In the genomic region with DNA sequence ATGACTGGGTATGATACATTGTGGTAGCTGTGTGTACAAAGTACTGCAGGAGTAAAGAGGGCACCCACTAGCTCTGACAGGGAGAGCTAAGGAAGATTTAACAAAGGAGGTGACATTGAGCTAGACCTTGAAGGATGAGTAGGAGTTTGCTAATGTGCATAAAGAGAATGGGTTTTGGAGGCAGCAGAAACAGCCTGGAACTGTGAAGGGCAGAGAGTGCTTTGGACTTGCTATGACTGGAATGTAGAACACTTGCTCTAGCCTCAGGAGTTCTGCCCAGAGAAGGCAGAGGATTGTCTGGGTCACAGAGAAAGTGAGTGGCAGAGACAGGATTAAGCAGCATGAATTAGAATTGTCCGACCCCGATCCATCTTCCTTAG, we compare ENCODE assay signal across 20 cellular contexts. TPM values are rescaled to one million over a fixed set of nuclear protein-coding genes. Genes with fewer than 3 reads are reported as not detected.
DNase-seq lines count a peak whose midpoint lies in the region; ATAC-seq, FAIRE-seq and TF ChIP-seq lines count a peak whose summit lies in the region.
"Had no signal": no experiment of that assay in that cellular context is flagged by ENCODE, and none has a peak within 500 bp of the region (broad histone marks: within the 10 kb centered on the region; RNA-seq: fewer than 3 reads in every experiment).

No MANE protein-coding gene starts in this region.

- H2AFZ ChIP-seq in HepG2 (ENCODE audit: low read length) (no peak overlapping the region), IMR-90 (replicated peaks; ENCODE audit: low read length, poor library complexity) (no peak overlapping the region)

- no peak overlapping the region for H2AK5ac ChIP-seq in IMR-90 (ENCODE audit: low read depth, low read length)

- H3K18ac ChIP-seq in IMR-90 (ENCODE audit: low read depth, low read length): no peak overlapping the region

- no peak overlapping the region for H3K23ac ChIP-seq in IMR-90 (ENCODE audit: low read depth, low read length)

- H3K27ac Mint-ChIP-seq in endodermal cell: peak overlapping the region; percentile 1

- H2AK9ac ChIP-seq in IMR-90 (replicated peaks; ENCODE audit: low read depth, low read length, poor library complexity): no peak overlapping the region

- no peaks in the 10 kb centered on the region for H3K79me2 ChIP-seq in HepG2 (ENCODE audit: insufficient read depth, low read length)

- no peaks in the 10 kb centered on the region for H3K27me3 Mint-ChIP-seq in endodermal cell (ENCODE audit: insufficient read depth)

- H4K5ac ChIP-seq in IMR-90 (ENCODE audit: low read depth, low read length): no peak overlapping the region

- DNase-seq in HepG2 (ENCODE audit: low spot score) (no peak), right lobe of liver (no peak), IMR-90 (no peak), endodermal cell (no peak), upper lobe of right lung (no peak), prostate gland (ENCODE audit: low spot score) (no peak)
- DNase-seq: BE2C, GOT3, NCI-H1105, NCI-H146, NCI-H2029 treated with DMSO at 0.1 percent for 48 hours, NCI-H226, NCI-H510A treated with DMSO at 0.1 percent for 48 hours, NCI-H748 treated with DMSO at 0.1 percent for 48 hours had no signal

- WGBS in HepG2 (ENCODE audit: low lambda C conversion rate): 44% methylated on average over 2 of the region's 2 CpGs
- WGBS in right lobe of liver (ENCODE audit: insufficient coverage, low coverage, low lambda C conversion rate, missing lambda C conversion rate): 80% methylated on average over 1 of the region's 2 CpGs
- 75% methylated on average over 2 of the region's 2 CpGs; no CpG with 5 or more reads in 1 of the 2 experiments for WGBS in IMR-90 (ENCODE audit: extremely low coverage in 2 of 2, insufficient read length in 1 of 2), 2 experiments
- WGBS in endodermal cell (ENCODE audit: insufficient coverage in 1 of 2, insufficient read length in 1 of 2), 2 experiments: 93% methylated on average over 2 of the region's 2 CpGs; no CpG with 5 or more reads in 1 of the 2 experiments
- 88% methylated on average over 2 of the region's 2 CpGs for WGBS in prostate gland

- no peak for FAIRE-seq in HepG2 (lab: Jason Lieb, UNC)
- FAIRE-seq: GM12878 had no signal

- peaks cover 45% of the 10 kb centered on the region for H3K9me3 Mint-ChIP-seq in endodermal cell

- TF ChIP-seq POLR2A in HepG2 (IDR thresholded peaks at IDR 0.05; ENCODE audit: insufficient read depth in 1 of 2, low read depth in 2 of 2, low read length in 2 of 2) (no peak), right lobe of liver (IDR thresholded peaks at IDR 0.05) (no peak), IMR-90 (IDR thresholded peaks at IDR 0.05; ENCODE audit: low read depth, low read length) (no peak), prostate gland (IDR thresholded peaks at IDR 0.05) (no peak)

- no peak overlapping the region for H2BK120ac ChIP-seq in IMR-90 (ENCODE audit: low read depth, low read length)

- H3K9ac ChIP-seq in HepG2 (ENCODE audit: insufficient read depth, low read depth, low read length): no peak overlapping the region
- H3K9ac ChIP-seq in IMR-90 (ENCODE audit: low read depth, low read length): no peak overlapping the region
- no peak overlapping the region for H3K9ac ChIP-seq in endodermal cell (ENCODE audit: extremely low read depth, low read length, poor library complexity, severe bottlenecking)
- H3K9ac ChIP-seq: KMS-11 had no signal

- intact Hi-C loops in HepG2 (cut with micrococcal nuclease; ENCODE audit: unreplicated experiment): no loop called here
- intact Hi-C loops in right lobe of liver (cut with DNase I): no loop called here
- intact Hi-C loops in IMR-90 (cut with micrococcal nuclease): no loop called here
- intact Hi-C loops in upper lobe of right lung (cut with DNase I): no loop called here
- intact Hi-C loops in prostate gland (cut with DNase I): no loop called here

- no peaks in the 10 kb centered on the region for H3K9me3 ChIP-seq in HepG2 (ENCODE audit: low read length)
- H3K9me3 ChIP-seq in right lobe of liver: no peaks in the 10 kb centered on the region
- H3K9me3 ChIP-seq in IMR-90 (ENCODE audit: control insufficient read depth, insufficient read depth, low read length): peaks cover 3% of the 10 kb centered on the region
- H3K9me3 ChIP-seq in endodermal cell (ENCODE audit: control insufficient read depth, low read length): peaks cover 7% of the 10 kb centered on the region
- H3K9me3 ChIP-seq in upper lobe of right lung: no peaks in the 10 kb centered on the region
- H3K9me3 ChIP-seq in prostate gland: no peaks in the 10 kb centered on the region
- H3K9me3 ChIP-seq: BE2C had no signal

- peaks cover 14% of the 10 kb centered on the region for H3K4me1 Mint-ChIP-seq in endodermal cell

- peak; percentile 27; the same call in 2 of the 3 replicates for ATAC-seq in HepG2
- no peak for ATAC-seq in right lobe of liver
- ATAC-seq in IMR-90 (ENCODE audit: low read depth): peak; percentile 66
- ATAC-seq in upper lobe of right lung: peak; percentile 47
- ATAC-seq in HG03097 (IDR thresholded peaks at IDR 0.05; ENCODE audit: low FRiP score, unreplicated experiment): no peak
- no peak for ATAC-seq in GM18502 (IDR thresholded peaks at IDR 0.05; ENCODE audit: poor library complexity, unreplicated experiment)
- ATAC-seq: GM12878, Panc1 had no signal

- H2BK20ac ChIP-seq in IMR-90 (ENCODE audit: low read depth, low read length): no peak overlapping the region

- H3K4me2 ChIP-seq in HepG2 (ENCODE audit: low read depth, low read length): no peak overlapping the region
- H3K4me2 ChIP-seq in IMR-90 (ENCODE audit: low read depth, low read length): no peak overlapping the region
- H3K4me2 ChIP-seq: KMS-11 had no signal

- no peaks in the 10 kb centered on the region for H3K79me1 ChIP-seq in IMR-90 (ENCODE audit: low read depth in 1 of 2, low read length in 2 of 2)

- no peak overlapping the region for H4K91ac ChIP-seq in IMR-90 (ENCODE audit: insufficient read depth, low read depth, low read length)

- no peak for TF ChIP-seq EP300 in HepG2 (IDR thresholded peaks at IDR 0.05; ENCODE audit: low read depth in 2 of 2, low read length in 2 of 2)
- no peak for TF ChIP-seq EP300 in HepG2 (CRISPR knock-in tag; IDR thresholded peaks at IDR 0.05; ENCODE audit: borderline replicate concordance)

- BruUV-seq in HepG2 (replicated peaks; lab: Mats Ljungman, UMichigan) (no TSS peak), IMR-90 (replicated peaks; lab: Mats Ljungman, UMichigan) (no TSS peak)

- H3K56ac ChIP-seq in IMR-90 (ENCODE audit: extremely low read depth, insufficient read depth, low read length): no peak overlapping the region

- dilution Hi-C loops in IMR-90 (cut with HindIII; ENCODE audit: low sequenced_read_pairs, unreplicated experiment): no loop called here

- no peaks in the 10 kb centered on the region for H3K9me1 ChIP-seq in IMR-90 (ENCODE audit: insufficient read depth, low read length)

- POLR2A ChIA-PET in HepG2 (lab: Yijun Ruan, JAX) (no interaction called here), IMR-90 (lab: Charles Lee; ENCODE audit: unreplicated experiment) (no interaction called here)

- no peaks in the 10 kb centered on the region for H4K20me1 ChIP-seq in HepG2 (ENCODE audit: insufficient read depth, low read length)
- H4K20me1 ChIP-seq in IMR-90 (ENCODE audit: insufficient read depth, low read length): no peaks in the 10 kb centered on the region

- no peak overlapping the region for H3K4me3 Mint-ChIP-seq in endodermal cell

- H3K27ac ChIP-seq in HepG2 (ENCODE audit: extremely low read length, insufficient read depth, low read length) (no peak overlapping the region), right lobe of liver (no peak overlapping the region), IMR-90 (ENCODE audit: insufficient read depth, low read length) (no peak overlapping the region), endodermal cell (ENCODE audit: low read depth, low read length) (no peak overlapping the region), upper lobe of right lung (no peak overlapping the region), prostate gland (no peak overlapping the region)
- H3K27ac ChIP-seq: KMS-11 had no signal

- CTCF ChIA-PET in HepG2 (lab: Yijun Ruan, JAX; ENCODE audit: low intra/inter-chr PET ratio, low total read pairs) (no interaction called here), IMR-90 (lab: Yijun Ruan, JAX) (no interaction called here)

- no peak overlapping the region for H2BK15ac ChIP-seq in IMR-90 (ENCODE audit: low read depth, low read length)

- H3K14ac ChIP-seq in IMR-90 (replicated peaks; ENCODE audit: low read depth, low read length): no peak overlapping the region

- H3K27me3 ChIP-seq in HepG2 (ENCODE audit: control insufficient read depth in 1 of 2, insufficient read depth in 2 of 2, low read length in 2 of 2): peaks cover 3 to 15% of the 10 kb centered on the region in 2 experiments; a peak in 2 of 5 replicates
- no peaks in the 10 kb centered on the region for H3K27me3 ChIP-seq in right lobe of liver
- peaks cover 4% of the 10 kb centered on the region; the same call in 1 of the 2 replicates for H3K27me3 ChIP-seq in IMR-90 (ENCODE audit: control insufficient read depth, insufficient read depth, low read length)
- no peaks in the 10 kb centered on the region for H3K27me3 ChIP-seq in endodermal cell (ENCODE audit: control insufficient read depth, insufficient read depth, low read length, poor library complexity, severe bottlenecking)
- no peaks in the 10 kb centered on the region for H3K27me3 ChIP-seq in upper lobe of right lung
- no peaks in the 10 kb centered on the region for H3K27me3 ChIP-seq in prostate gland (replicated peaks; ENCODE audit: insufficient read depth)
- H3K27me3 ChIP-seq: BE2C had no signal

- no peaks in the 10 kb centered on the region for H3K36me3 Mint-ChIP-seq in endodermal cell (ENCODE audit: low read depth)

- no peak overlapping the region for H2BK5ac ChIP-seq in IMR-90 (ENCODE audit: low read depth, low read length, poor library complexity, severe bottlenecking)

- TF ChIP-seq RAD21 in HepG2 (CRISPR knock-in tag; IDR thresholded peaks at IDR 0.05) (no peak), IMR-90 (IDR thresholded peaks at IDR 0.05; ENCODE audit: low read length) (no peak)

- H3K4me1 ChIP-seq in HepG2 (ENCODE audit: insufficient read depth, low read length) (no peaks in the 10 kb centered on the region), right lobe of liver (no peaks in the 10 kb centered on the region), IMR-90 (ENCODE audit: control insufficient read depth, insufficient read depth, low read length) (no peaks in the 10 kb centered on the region), endodermal cell (ENCODE audit: control insufficient read depth, insufficient read depth, low read length) (peaks cover 8% of the 10 kb centered on the region), upper lobe of right lung (no peaks in the 10 kb centered on the region), prostate gland (replicated peaks) (no peaks in the 10 kb centered on the region)
- H3K4me1 ChIP-seq: BE2C had no signal

- TF ChIP-seq CTCF in HepG2 (CRISPR knock-in tag; IDR thresholded peaks at IDR 0.05) (no peak), right lobe of liver (IDR thresholded peaks at IDR 0.05) (no peak), IMR-90 (conservative IDR thresholded peaks at IDR 0.05; ENCODE audit: low read depth, low read length) (no peak), endodermal cell (conservative IDR thresholded peaks at IDR 0.05) (no peak), upper lobe of right lung (IDR thresholded peaks at IDR 0.05) (no peak), prostate gland (IDR thresholded peaks at IDR 0.05) (no peak)

- in situ Hi-C loops in HepG2 (cut with HindIII; ENCODE audit: extremely low pct_ligation_motif_present, low pct_unique_long_range_greater_than_20kb): no loop called here
- in situ Hi-C loops in IMR-90 (cut with MboI; ENCODE audit: low sequenced_read_pairs): no loop called here

- no peak overlapping the region for H3K4ac ChIP-seq in IMR-90 (ENCODE audit: low read depth, low read length)

- H3K36me3 ChIP-seq in HepG2 (replicated peaks in 1 of 2; ENCODE audit: control insufficient read depth in 1 of 2, insufficient read depth in 2 of 2, low read length in 2 of 2) (no peaks in the 10 kb centered on the region), right lobe of liver (no peaks in the 10 kb centered on the region), IMR-90 (ENCODE audit: control insufficient read depth, insufficient read depth, low read length) (no peaks in the 10 kb centered on the region), endodermal cell (ENCODE audit: control insufficient read depth, insufficient read depth, low read length) (no peaks in the 10 kb centered on the region), upper lobe of right lung (no peaks in the 10 kb centered on the region), prostate gland (no peaks in the 10 kb centered on the region)
- H3K36me3 ChIP-seq: BE2C had no signal

- H3K4me3 ChIP-seq in HepG2 (replicated peaks in 1 of 3; ENCODE audit: insufficient read depth in 1 of 3, low read depth in 2 of 3, low read length in 3 of 3) (no peak overlapping the region), right lobe of liver (no peak overlapping the region), IMR-90 (ENCODE audit: insufficient read depth, low read depth, low read length) (no peak overlapping the region), endodermal cell (ENCODE audit: low read length) (peak overlapping the region; percentile 19), upper lobe of right lung (no peak overlapping the region), prostate gland (no peak overlapping the region)
- H3K4me3 ChIP-seq: GM12878 had no signal

- H4K8ac ChIP-seq in IMR-90 (ENCODE audit: low read depth in 2 of 2, low read length in 2 of 2): no peak overlapping the region

RNA-seq across cellular contexts. Expression of gene MMP24, which starts 14.4 kb away (rescaled TPM):
- total RNA-seq in HepG2 (2016; rRNA removed; fragmentation: Illumina TruSeq; extraction: Trizol): 0.28 and 0.35 TPM in 2 replicates
- 0.10 and 0.18 TPM in 2 replicates for total RNA-seq in HepG2 (2016; cell fraction: cytosol; rRNA removed; fragmentation: Illumina TruSeq; extraction: Trizol; ENCODE audit: low read depth)
- 0.22 and 0.30 TPM in 2 replicates for total RNA-seq in HepG2 (2016; cell fraction: insoluble cytoplasmic fraction; rRNA removed; fragmentation: Illumina TruSeq; extraction: Trizol)
- 0.31 and 0.43 TPM in 2 replicates for total RNA-seq in HepG2 (2016; cell fraction: membrane; rRNA removed; fragmentation: Illumina TruSeq; extraction: Trizol)
- 0.12 and 0.16 TPM in 2 replicates for total RNA-seq in HepG2 (2016; cell fraction: nucleus; rRNA removed; fragmentation: Illumina TruSeq; extraction: Trizol)
- 0.29 and 0.43 TPM in 2 replicates for polyA plus RNA-seq in HepG2 (2011; rRNA removed)
- 0.38 and 0.40 TPM in 2 replicates for polyA plus RNA-seq in HepG2 (2011; cell fraction: cytosol; rRNA removed)
- 0.56 and 0.59 TPM in 2 replicates for polyA plus RNA-seq in HepG2 (2011; cell fraction: nucleus; rRNA removed)
- polyA plus RNA-seq in HepG2 (2012): 0.32 and 0.33 TPM in 2 replicates
- polyA plus RNA-seq in HepG2 (2016; cell fraction: cytosol; fragmentation: Illumina TruSeq; extraction: Trizol; ENCODE audit: low read depth): 0.06 and 0.07 TPM in 2 replicates
- 0.16 and 0.24 TPM in 2 replicates for polyA plus RNA-seq in HepG2 (2016; cell fraction: insoluble cytoplasmic fraction; fragmentation: Illumina TruSeq; extraction: Trizol; ENCODE audit: low read depth)
- polyA plus RNA-seq in HepG2 (2016; cell fraction: membrane; fragmentation: Illumina TruSeq; extraction: Trizol; ENCODE audit: low read depth): 0.21 and 0.23 TPM in 2 replicates
- polyA plus RNA-seq in HepG2 (2016; cell fraction: nucleus; fragmentation: Illumina TruSeq; extraction: Trizol; ENCODE audit: insufficient read depth, low read depth): 0.23 and 0.37 TPM in 2 replicates
- 0.54 and 0.76 TPM in 2 replicates for polyA minus RNA-seq in HepG2 (2011; rRNA and poly(A)+ RNA removed; ENCODE audit: low replicate concordance)
- 0.26 TPM in 1 of 2 replicates, not detected in the other for polyA minus RNA-seq in HepG2 (2011; cell fraction: cytosol; rRNA and poly(A)+ RNA removed)
- polyA minus RNA-seq in HepG2 (2011; cell fraction: nucleus; rRNA and poly(A)+ RNA removed): 0.26 and 0.37 TPM in 2 replicates
- total RNA-seq in right lobe of liver: 1 to 10 TPM in 2 of 6 experiments, under 1 TPM in 4; 0.27 to 1.5 (median 0.84) TPM
- total RNA-seq in IMR-90 (2012; rRNA removed): 0.36 and 0.56 TPM in 2 replicates
- polyA plus RNA-seq in IMR-90 (2012; rRNA removed): 0.79 and 0.86 TPM in 2 replicates
- polyA plus RNA-seq in IMR-90 (2012; cell fraction: cytosol; rRNA removed): 0.32 and 1.0 TPM in 2 replicates
- polyA plus RNA-seq in IMR-90 (2012; cell fraction: nucleus; rRNA removed; ENCODE audit: low replicate concordance): 0.34 and 0.54 TPM in 2 replicates
- 1 to 10 TPM; 1.3 to 5.9 TPM for total RNA-seq in endodermal cell
- polyA plus RNA-seq in endodermal cell (2013, experiment 1 of 2): 2.7 TPM
- 1.6 TPM for polyA plus RNA-seq in endodermal cell (2013, experiment 2 of 2)
- total RNA-seq in upper lobe of right lung: 13.0 TPM
- 1 to 10 TPM in 1 of 2 donors, under 1 TPM in 1; 0.96 to 1.7 TPM for total RNA-seq in prostate gland
- total RNA-seq: GM12878 had no signal

RNA-seq across cellular contexts. Expression of gene MMP24OS, which starts 37.0 kb away (rescaled TPM):
- total RNA-seq in HepG2 (2016; rRNA removed; fragmentation: Illumina TruSeq; extraction: Trizol) (3.1 and 8.5 TPM in 2 replicates), right lobe of liver (10 to 100 TPM; 13.3 to 40.7 (median 23.5) TPM), IMR-90 (2012; rRNA removed) (5.9 and 7.2 TPM in 2 replicates), endodermal cell (10 to 100 TPM; 32.2 to 38.8 TPM), upper lobe of right lung (85.2 TPM), prostate gland (10 to 100 TPM; 35.4 to 65.8 TPM)
- total RNA-seq in HepG2 (2016; cell fraction: cytosol; rRNA removed; fragmentation: Illumina TruSeq; extraction: Trizol; ENCODE audit: low read depth): 0.61 and 0.79 TPM in 2 replicates
- total RNA-seq in HepG2 (2016; cell fraction: insoluble cytoplasmic fraction; rRNA removed; fragmentation: Illumina TruSeq; extraction: Trizol): 3.4 and 8.7 TPM in 2 replicates
- total RNA-seq in HepG2 (2016; cell fraction: membrane; rRNA removed; fragmentation: Illumina TruSeq; extraction: Trizol): 2.1 TPM in 2 replicates
- 8.9 and 10.6 TPM in 2 replicates for total RNA-seq in HepG2 (2016; cell fraction: nucleus; rRNA removed; fragmentation: Illumina TruSeq; extraction: Trizol)
- polyA plus RNA-seq in HepG2 (2011; rRNA removed) (6.0 and 7.1 TPM in 2 replicates), IMR-90 (2012; rRNA removed) (64.9 and 67.6 TPM in 2 replicates)
- polyA plus RNA-seq in HepG2 (2011; cell fraction: cytosol; rRNA removed): 2.1 and 2.8 TPM in 2 replicates
- 43.8 and 55.2 TPM in 2 replicates for polyA plus RNA-seq in HepG2 (2011; cell fraction: nucleus; rRNA removed)
- 5.9 and 6.4 TPM in 2 replicates for polyA plus RNA-seq in HepG2 (2012)
- polyA plus RNA-seq in HepG2 (2016; cell fraction: cytosol; fragmentation: Illumina TruSeq; extraction: Trizol; ENCODE audit: low read depth): 1.8 TPM in 2 replicates
- 4.7 and 7.1 TPM in 2 replicates for polyA plus RNA-seq in HepG2 (2016; cell fraction: insoluble cytoplasmic fraction; fragmentation: Illumina TruSeq; extraction: Trizol; ENCODE audit: low read depth)
- polyA plus RNA-seq in HepG2 (2016; cell fraction: membrane; fragmentation: Illumina TruSeq; extraction: Trizol; ENCODE audit: low read depth): 2.9 and 3.2 TPM in 2 replicates
- polyA plus RNA-seq in HepG2 (2016; cell fraction: nucleus; fragmentation: Illumina TruSeq; extraction: Trizol; ENCODE audit: insufficient read depth, low read depth): 29.1 and 31.1 TPM in 2 replicates
- polyA minus RNA-seq in HepG2 (2011; rRNA and poly(A)+ RNA removed; ENCODE audit: low replicate concordance): 18.5 and 23.2 TPM in 2 replicates
- polyA minus RNA-seq in HepG2 (2011; cell fraction: cytosol; rRNA and poly(A)+ RNA removed): 1.8 and 3.0 TPM in 2 replicates
- polyA minus RNA-seq in HepG2 (2011; cell fraction: nucleus; rRNA and poly(A)+ RNA removed): 33.9 and 46.0 TPM in 2 replicates
- 56.9 and 92.5 TPM in 2 replicates for polyA plus RNA-seq in IMR-90 (2012; cell fraction: cytosol; rRNA removed)
- 54.7 and 75.9 TPM in 2 replicates for polyA plus RNA-seq in IMR-90 (2012; cell fraction: nucleus; rRNA removed; ENCODE audit: low replicate concordance)
- polyA plus RNA-seq in endodermal cell (2013, experiment 1 of 2): 46.0 TPM
- 41.6 TPM for polyA plus RNA-seq in endodermal cell (2013, experiment 2 of 2)

RNA-seq across cellular contexts. Expression of gene EIF6, which starts 43.7 kb away (rescaled TPM):
- total RNA-seq in HepG2 (2016; rRNA removed; fragmentation: Illumina TruSeq; extraction: Trizol) (462 and 603 TPM in 2 replicates), right lobe of liver (100 to 1,000 TPM in 2 of 6 experiments, 10 to 100 TPM in 4; 73.6 to 131 (median 83.3) TPM), IMR-90 (2012; rRNA removed) (215 and 227 TPM in 2 replicates), endodermal cell (100 to 1,000 TPM; 127 to 132 TPM), upper lobe of right lung (78.8 TPM), prostate gland (10 to 100 TPM; 78.2 to 93.9 TPM)
- total RNA-seq in HepG2 (2016; cell fraction: cytosol; rRNA removed; fragmentation: Illumina TruSeq; extraction: Trizol; ENCODE audit: low read depth): 227 and 243 TPM in 2 replicates
- 467 and 649 TPM in 2 replicates for total RNA-seq in HepG2 (2016; cell fraction: insoluble cytoplasmic fraction; rRNA removed; fragmentation: Illumina TruSeq; extraction: Trizol)
- total RNA-seq in HepG2 (2016; cell fraction: membrane; rRNA removed; fragmentation: Illumina TruSeq; extraction: Trizol): 251 and 271 TPM in 2 replicates
- 204 TPM in 2 replicates for total RNA-seq in HepG2 (2016; cell fraction: nucleus; rRNA removed; fragmentation: Illumina TruSeq; extraction: Trizol)
- polyA plus RNA-seq in HepG2 (2011; rRNA removed) (466 and 470 TPM in 2 replicates), IMR-90 (2012; rRNA removed) (215 and 258 TPM in 2 replicates)
- 383 and 550 TPM in 2 replicates for polyA plus RNA-seq in HepG2 (2011; cell fraction: cytosol; rRNA removed)
- 838 and 950 TPM in 2 replicates for polyA plus RNA-seq in HepG2 (2011; cell fraction: nucleus; rRNA removed)
- polyA plus RNA-seq in HepG2 (2012): 248 and 315 TPM in 2 replicates
- 237 and 250 TPM in 2 replicates for polyA plus RNA-seq in HepG2 (2016; cell fraction: cytosol; fragmentation: Illumina TruSeq; extraction: Trizol; ENCODE audit: low read depth)
- polyA plus RNA-seq in HepG2 (2016; cell fraction: insoluble cytoplasmic fraction; fragmentation: Illumina TruSeq; extraction: Trizol; ENCODE audit: low read depth): 587 and 631 TPM in 2 replicates
- 232 and 240 TPM in 2 replicates for polyA plus RNA-seq in HepG2 (2016; cell fraction: membrane; fragmentation: Illumina TruSeq; extraction: Trizol; ENCODE audit: low read depth)
- 358 and 379 TPM in 2 replicates for polyA plus RNA-seq in HepG2 (2016; cell fraction: nucleus; fragmentation: Illumina TruSeq; extraction: Trizol; ENCODE audit: insufficient read depth, low read depth)
- polyA minus RNA-seq in HepG2 (2011; rRNA and poly(A)+ RNA removed; ENCODE audit: low replicate concordance): 350 and 575 TPM in 2 replicates
- polyA minus RNA-seq in HepG2 (2011; cell fraction: cytosol; rRNA and poly(A)+ RNA removed): 144 and 146 TPM in 2 replicates
- polyA minus RNA-seq in HepG2 (2011; cell fraction: nucleus; rRNA and poly(A)+ RNA removed): 94.9 and 106 TPM in 2 replicates
- 163 and 323 TPM in 2 replicates for polyA plus RNA-seq in IMR-90 (2012; cell fraction: cytosol; rRNA removed)
- 385 and 588 TPM in 2 replicates for polyA plus RNA-seq in IMR-90 (2012; cell fraction: nucleus; rRNA removed; ENCODE audit: low replicate concordance)
- 91.6 TPM for polyA plus RNA-seq in endodermal cell (2013, experiment 1 of 2)
- 82.7 TPM for polyA plus RNA-seq in endodermal cell (2013, experiment 2 of 2)

RNA-seq across cellular contexts. Expression of gene FAM83C, which starts 51.3 kb away (rescaled TPM):
- total RNA-seq in HepG2 (2016; rRNA removed; fragmentation: Illumina TruSeq; extraction: Trizol) (0.07 TPM in 1 of 2 replicates, not detected in the other), right lobe of liver (not detected), IMR-90 (2012; rRNA removed) (not detected in 2 replicates), endodermal cell (not detected), upper lobe of right lung (not detected), prostate gland (under 1 TPM; 0.28 to 0.36 TPM)
- 0.09 TPM in 1 of 2 replicates, not detected in the other for total RNA-seq in HepG2 (2016; cell fraction: cytosol; rRNA removed; fragmentation: Illumina TruSeq; extraction: Trizol; ENCODE audit: low read depth)
- total RNA-seq in HepG2 (2016; cell fraction: insoluble cytoplasmic fraction; rRNA removed; fragmentation: Illumina TruSeq; extraction: Trizol): 0.06 TPM in 1 of 2 replicates, not detected in the other
- total RNA-seq in HepG2 (2016; cell fraction: membrane; rRNA removed; fragmentation: Illumina TruSeq; extraction: Trizol): 0.07 TPM in 1 of 2 replicates, not detected in the other
- total RNA-seq in HepG2 (2016; cell fraction: nucleus; rRNA removed; fragmentation: Illumina TruSeq; extraction: Trizol): not detected in 2 replicates
- polyA plus RNA-seq in HepG2 (2011; rRNA removed) (0.03 and 0.04 TPM in 2 replicates), IMR-90 (2012; rRNA removed) (0.02 and 0.03 TPM in 2 replicates)
- polyA plus RNA-seq in HepG2 (2011; cell fraction: cytosol; rRNA removed): 0.03 TPM in 1 of 2 replicates, not detected in the other
- 0.08 and 0.09 TPM in 2 replicates for polyA plus RNA-seq in HepG2 (2011; cell fraction: nucleus; rRNA removed)
- polyA plus RNA-seq in HepG2 (2012): 0.05 and 0.16 TPM in 2 replicates
- 0.05 and 0.08 TPM in 2 replicates for polyA plus RNA-seq in HepG2 (2016; cell fraction: cytosol; fragmentation: Illumina TruSeq; extraction: Trizol; ENCODE audit: low read depth)
- polyA plus RNA-seq in HepG2 (2016; cell fraction: insoluble cytoplasmic fraction; fragmentation: Illumina TruSeq; extraction: Trizol; ENCODE audit: low read depth): 0.10 and 0.16 TPM in 2 replicates
- 0.05 and 0.06 TPM in 2 replicates for polyA plus RNA-seq in HepG2 (2016; cell fraction: membrane; fragmentation: Illumina TruSeq; extraction: Trizol; ENCODE audit: low read depth)
- polyA plus RNA-seq in HepG2 (2016; cell fraction: nucleus; fragmentation: Illumina TruSeq; extraction: Trizol; ENCODE audit: insufficient read depth, low read depth): not detected in 2 replicates
- polyA minus RNA-seq in HepG2 (2011; rRNA and poly(A)+ RNA removed; ENCODE audit: low replicate concordance): 0.04 and 0.07 TPM in 2 replicates
- polyA minus RNA-seq in HepG2 (2011; cell fraction: cytosol; rRNA and poly(A)+ RNA removed): not detected in 2 replicates
- polyA minus RNA-seq in HepG2 (2011; cell fraction: nucleus; rRNA and poly(A)+ RNA removed): 0.13 TPM in 1 of 2 replicates, not detected in the other
- 0.02 TPM in 1 of 2 replicates, not detected in the other for polyA plus RNA-seq in IMR-90 (2012; cell fraction: cytosol; rRNA removed)
- polyA plus RNA-seq in IMR-90 (2012; cell fraction: nucleus; rRNA removed; ENCODE audit: low replicate concordance): 0.03 and 0.13 TPM in 2 replicates
- not detected for polyA plus RNA-seq in endodermal cell (2013, experiment 1 of 2)
- not detected for polyA plus RNA-seq in endodermal cell (2013, experiment 2 of 2)
- total RNA-seq: A673, GM12878 had no signal
- polyA plus RNA-seq: GM12878 had no signal

Comparison
In these comparisons a context has a peak if more than half of its experiments do, and no peak if none do; other contexts are left out.
1. ATAC-seq: peak in HepG2 (single experiment), IMR-90 (single experiment) and upper lobe of right lung (single experiment); none in right lobe of liver (0 of 4), HG03097 (single experiment) and GM18502 (single experiment).